Comparison of ENCODE assay signal across 1 cellular context in the genomic region with DNA sequence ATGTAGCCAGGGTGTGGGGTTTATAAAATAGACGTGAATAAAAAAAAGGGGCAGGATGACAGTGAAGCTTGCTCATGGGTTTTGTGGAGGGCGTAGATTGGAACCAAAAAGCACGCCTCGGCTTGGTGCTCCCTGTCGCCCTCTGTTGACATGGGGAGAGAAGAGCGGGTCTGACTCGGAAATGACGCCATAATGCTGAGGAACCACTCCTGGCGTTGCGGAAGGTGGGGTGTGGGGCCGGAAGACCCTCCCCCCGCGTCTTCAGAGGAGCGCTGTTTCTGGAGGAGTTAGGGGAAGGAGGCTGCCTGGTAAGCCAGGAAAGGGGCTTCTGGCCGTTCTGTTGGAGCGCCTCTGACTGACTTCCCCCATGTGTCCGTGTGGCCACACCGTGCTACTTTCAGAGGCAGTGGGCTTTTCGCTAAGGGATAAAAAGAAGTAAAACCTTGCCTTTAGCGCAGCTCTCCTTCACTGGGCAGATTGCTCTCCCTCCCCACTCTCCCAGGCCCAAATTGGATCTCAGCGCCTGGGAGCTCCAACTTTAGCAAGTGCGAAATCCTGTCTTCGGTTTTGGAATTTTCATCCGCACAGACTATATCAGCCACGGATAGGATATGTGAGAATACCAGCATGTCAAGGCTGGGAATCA.
TF ChIP-seq lines count a peak whose summit lies in the region.

No MANE protein-coding gene starts in this region.

TF ChIP-seq in HepG2, 621 proteins besides CTCF, POLR2A, EP300 and RAD21 (continued from another document and continues in another):
- TF ChIP-seq, protein P1, sequence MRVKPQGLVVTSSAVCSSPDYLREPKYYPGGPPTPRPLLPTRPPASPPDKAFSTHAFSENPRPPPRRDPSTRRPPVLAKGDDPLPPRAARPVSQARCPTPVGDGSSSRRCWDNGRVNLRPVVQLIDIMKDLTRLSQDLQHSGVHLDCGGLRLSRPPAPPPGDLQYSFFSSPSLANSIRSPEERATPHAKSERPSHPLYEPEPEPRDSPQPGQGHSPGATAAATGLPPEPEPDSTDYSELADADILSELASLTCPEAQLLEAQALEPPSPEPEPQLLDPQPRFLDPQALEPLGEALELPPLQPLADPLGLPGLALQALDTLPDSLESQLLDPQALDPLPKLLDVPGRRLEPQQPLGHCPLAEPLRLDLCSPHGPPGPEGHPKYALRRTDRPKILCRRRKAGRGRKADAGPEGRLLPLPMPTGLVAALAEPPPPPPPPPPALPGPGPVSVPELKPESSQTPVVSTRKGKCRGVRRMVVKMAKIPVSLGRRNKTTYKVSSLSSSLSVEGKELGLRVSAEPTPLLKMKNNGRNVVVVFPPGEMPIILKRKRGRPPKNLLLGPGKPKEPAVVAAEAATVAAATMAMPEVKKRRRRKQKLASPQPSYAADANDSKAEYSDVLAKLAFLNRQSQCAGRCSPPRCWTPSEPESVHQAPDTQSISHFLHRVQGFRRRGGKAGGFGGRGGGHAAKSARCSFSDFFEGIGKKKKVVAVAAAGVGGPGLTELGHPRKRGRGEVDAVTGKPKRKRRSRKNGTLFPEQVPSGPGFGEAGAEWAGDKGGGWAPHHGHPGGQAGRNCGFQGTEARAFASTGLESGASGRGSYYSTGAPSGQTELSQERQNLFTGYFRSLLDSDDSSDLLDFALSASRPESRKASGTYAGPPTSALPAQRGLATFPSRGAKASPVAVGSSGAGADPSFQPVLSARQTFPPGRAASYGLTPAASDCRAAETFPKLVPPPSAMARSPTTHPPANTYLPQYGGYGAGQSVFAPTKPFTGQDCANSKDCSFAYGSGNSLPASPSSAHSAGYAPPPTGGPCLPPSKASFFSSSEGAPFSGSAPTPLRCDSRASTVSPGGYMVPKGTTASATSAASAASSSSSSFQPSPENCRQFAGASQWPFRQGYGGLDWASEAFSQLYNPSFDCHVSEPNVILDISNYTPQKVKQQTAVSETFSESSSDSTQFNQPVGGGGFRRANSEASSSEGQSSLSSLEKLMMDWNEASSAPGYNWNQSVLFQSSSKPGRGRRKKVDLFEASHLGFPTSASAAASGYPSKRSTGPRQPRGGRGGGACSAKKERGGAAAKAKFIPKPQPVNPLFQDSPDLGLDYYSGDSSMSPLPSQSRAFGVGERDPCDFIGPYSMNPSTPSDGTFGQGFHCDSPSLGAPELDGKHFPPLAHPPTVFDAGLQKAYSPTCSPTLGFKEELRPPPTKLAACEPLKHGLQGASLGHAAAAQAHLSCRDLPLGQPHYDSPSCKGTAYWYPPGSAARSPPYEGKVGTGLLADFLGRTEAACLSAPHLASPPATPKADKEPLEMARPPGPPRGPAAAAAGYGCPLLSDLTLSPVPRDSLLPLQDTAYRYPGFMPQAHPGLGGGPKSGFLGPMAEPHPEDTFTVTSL (CRISPR knock-in tag; IDR thresholded peaks at IDR 0.05; ENCODE audit: borderline replicate concordance): no peak
- TF ChIP-seq REXO4 (CRISPR knock-in tag; IDR thresholded peaks at IDR 0.05; ENCODE audit: borderline replicate concordance) (0 out of 2 replicates have a peak, but pooled peaks have one; percentile 38), POLR2G (IDR thresholded peaks at IDR 0.05; ENCODE audit: low read depth, low read length) (peak; percentile 83), HOXA3 (CRISPR knock-in tag; IDR thresholded peaks at IDR 0.05) (peak; percentile 92), GATA4 (IDR thresholded peaks at IDR 0.05; ENCODE audit: borderline replicate concordance, low read depth) (no peak), KDM5A (IDR thresholded peaks at IDR 0.05; ENCODE audit: borderline replicate concordance, low read length) (peak; percentile 49; the same call in 1 of the 2 replicates), NR3C1 (CRISPR knock-in tag; IDR thresholded peaks at IDR 0.05) (no peak), CEBPB (IDR thresholded peaks at IDR 0.05; ENCODE audit: borderline replicate concordance, low read depth, low read length) (peak; percentile 21; the same call in 1 of the 2 replicates), PHF20 (CRISPR knock-in tag; IDR thresholded peaks at IDR 0.05) (peak; percentile 71), MAFF (IDR thresholded peaks at IDR 0.05; ENCODE audit: low read depth, low read length) (peak; percentile 38), ZBTB8A (CRISPR knock-in tag; IDR thresholded peaks at IDR 0.05; ENCODE audit: borderline replicate concordance, low read depth) (no peak), CBX1 (IDR thresholded peaks at IDR 0.05; ENCODE audit: low read depth) (peak; percentile 38), MAZ (IDR thresholded peaks at IDR 0.05; ENCODE audit: borderline replicate concordance, low read depth, low read length) (no peak; the same call in 1 of the 2 replicates), MAZ (CRISPR knock-in tag; IDR thresholded peaks at IDR 0.05; ENCODE audit: low read depth) (0 out of 2 replicates have a peak, but pooled peaks have one; percentile 25), MED1 (CRISPR knock-in tag; IDR thresholded peaks at IDR 0.05) (peak; percentile 31; the same call in 1 of the 2 replicates), ZNF501 (CRISPR knock-in tag; IDR thresholded peaks at IDR 0.05) (peak; percentile 41; the same call in 1 of the 2 replicates), FOXA1 (IDR thresholded peaks at IDR 0.05) (no peak), FOXA1 (CRISPR knock-in tag; IDR thresholded peaks at IDR 0.05) (peak; percentile 46; the same call in 1 of the 2 replicates), RXRA (CRISPR knock-in tag; IDR thresholded peaks at IDR 0.05) (0 out of 2 replicates have a peak, but pooled peaks have one; percentile 24), HMG20B (CRISPR knock-in tag; conservative IDR thresholded peaks at IDR 0.05) (no peak), MTF1 (CRISPR knock-in tag; IDR thresholded peaks at IDR 0.05) (no peak), ZNF343 (CRISPR knock-in tag; IDR thresholded peaks at IDR 0.05) (no peak), ZNF225 (CRISPR knock-in tag; IDR thresholded peaks at IDR 0.05) (no peak)
- TF ChIP-seq, protein P2, sequence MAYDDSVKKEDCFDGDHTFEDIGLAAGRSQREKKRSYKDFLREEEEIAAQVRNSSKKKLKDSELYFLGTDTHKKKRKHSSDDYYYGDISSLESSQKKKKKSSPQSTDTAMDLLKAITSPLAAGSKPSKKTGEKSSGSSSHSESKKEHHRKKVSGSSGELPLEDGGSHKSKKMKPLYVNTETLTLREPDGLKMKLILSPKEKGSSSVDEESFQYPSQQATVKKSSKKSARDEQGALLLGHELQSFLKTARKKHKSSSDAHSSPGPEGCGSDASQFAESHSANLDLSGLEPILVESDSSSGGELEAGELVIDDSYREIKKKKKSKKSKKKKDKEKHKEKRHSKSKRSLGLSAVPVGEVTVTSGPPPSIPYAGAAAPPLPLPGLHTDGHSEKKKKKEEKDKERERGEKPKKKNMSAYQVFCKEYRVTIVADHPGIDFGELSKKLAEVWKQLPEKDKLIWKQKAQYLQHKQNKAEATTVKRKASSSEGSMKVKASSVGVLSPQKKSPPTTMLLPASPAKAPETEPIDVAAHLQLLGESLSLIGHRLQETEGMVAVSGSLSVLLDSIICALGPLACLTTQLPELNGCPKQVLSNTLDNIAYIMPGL (CRISPR knock-in tag; IDR thresholded peaks at IDR 0.05; ENCODE audit: borderline replicate concordance in 1 of 2, low read depth in 1 of 2): peak; percentile 47 to 73; a peak in 3 of 4 replicates
- TF ChIP-seq, protein P3, sequence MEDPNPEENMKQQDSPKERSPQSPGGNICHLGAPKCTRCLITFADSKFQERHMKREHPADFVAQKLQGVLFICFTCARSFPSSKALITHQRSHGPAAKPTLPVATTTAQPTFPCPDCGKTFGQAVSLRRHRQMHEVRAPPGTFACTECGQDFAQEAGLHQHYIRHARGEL (CRISPR knock-in tag; IDR thresholded peaks at IDR 0.05): peak; percentile 98; the same call in 1 of the 2 replicates
- TF ChIP-seq, protein P4, sequence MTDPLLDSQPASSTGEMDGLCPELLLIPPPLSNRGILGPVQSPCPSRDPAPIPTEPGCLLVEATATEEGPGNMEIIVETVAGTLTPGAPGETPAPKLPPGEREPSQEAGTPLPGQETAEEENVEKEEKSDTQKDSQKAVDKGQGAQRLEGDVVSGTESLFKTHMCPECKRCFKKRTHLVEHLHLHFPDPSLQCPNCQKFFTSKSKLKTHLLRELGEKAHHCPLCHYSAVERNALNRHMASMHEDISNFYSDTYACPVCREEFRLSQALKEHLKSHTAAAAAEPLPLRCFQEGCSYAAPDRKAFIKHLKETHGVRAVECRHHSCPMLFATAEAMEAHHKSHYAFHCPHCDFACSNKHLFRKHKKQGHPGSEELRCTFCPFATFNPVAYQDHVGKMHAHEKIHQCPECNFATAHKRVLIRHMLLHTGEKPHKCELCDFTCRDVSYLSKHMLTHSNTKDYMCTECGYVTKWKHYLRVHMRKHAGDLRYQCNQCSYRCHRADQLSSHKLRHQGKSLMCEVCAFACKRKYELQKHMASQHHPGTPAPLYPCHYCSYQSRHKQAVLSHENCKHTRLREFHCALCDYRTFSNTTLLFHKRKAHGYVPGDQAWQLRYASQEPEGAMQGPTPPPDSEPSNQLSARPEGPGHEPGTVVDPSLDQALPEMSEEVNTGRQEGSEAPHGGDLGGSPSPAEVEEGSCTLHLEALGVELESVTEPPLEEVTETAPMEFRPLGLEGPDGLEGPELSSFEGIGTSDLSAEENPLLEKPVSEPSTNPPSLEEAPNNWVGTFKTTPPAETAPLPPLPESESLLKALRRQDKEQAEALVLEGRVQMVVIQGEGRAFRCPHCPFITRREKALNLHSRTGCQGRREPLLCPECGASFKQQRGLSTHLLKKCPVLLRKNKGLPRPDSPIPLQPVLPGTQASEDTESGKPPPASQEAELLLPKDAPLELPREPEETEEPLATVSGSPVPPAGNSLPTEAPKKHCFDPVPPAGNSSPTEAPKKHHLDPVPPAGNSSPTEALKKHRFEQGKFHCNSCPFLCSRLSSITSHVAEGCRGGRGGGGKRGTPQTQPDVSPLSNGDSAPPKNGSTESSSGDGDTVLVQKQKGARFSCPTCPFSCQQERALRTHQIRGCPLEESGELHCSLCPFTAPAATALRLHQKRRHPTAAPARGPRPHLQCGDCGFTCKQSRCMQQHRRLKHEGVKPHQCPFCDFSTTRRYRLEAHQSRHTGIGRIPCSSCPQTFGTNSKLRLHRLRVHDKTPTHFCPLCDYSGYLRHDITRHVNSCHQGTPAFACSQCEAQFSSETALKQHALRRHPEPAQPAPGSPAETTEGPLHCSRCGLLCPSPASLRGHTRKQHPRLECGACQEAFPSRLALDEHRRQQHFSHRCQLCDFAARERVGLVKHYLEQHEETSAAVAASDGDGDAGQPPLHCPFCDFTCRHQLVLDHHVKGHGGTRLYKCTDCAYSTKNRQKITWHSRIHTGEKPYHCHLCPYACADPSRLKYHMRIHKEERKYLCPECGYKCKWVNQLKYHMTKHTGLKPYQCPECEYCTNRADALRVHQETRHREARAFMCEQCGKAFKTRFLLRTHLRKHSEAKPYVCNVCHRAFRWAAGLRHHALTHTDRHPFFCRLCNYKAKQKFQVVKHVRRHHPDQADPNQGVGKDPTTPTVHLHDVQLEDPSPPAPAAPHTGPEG (CRISPR knock-in tag; IDR thresholded peaks at IDR 0.05): peak; percentile 63; the same call in 1 of the 2 replicates
- TF ChIP-seq, protein P5, sequence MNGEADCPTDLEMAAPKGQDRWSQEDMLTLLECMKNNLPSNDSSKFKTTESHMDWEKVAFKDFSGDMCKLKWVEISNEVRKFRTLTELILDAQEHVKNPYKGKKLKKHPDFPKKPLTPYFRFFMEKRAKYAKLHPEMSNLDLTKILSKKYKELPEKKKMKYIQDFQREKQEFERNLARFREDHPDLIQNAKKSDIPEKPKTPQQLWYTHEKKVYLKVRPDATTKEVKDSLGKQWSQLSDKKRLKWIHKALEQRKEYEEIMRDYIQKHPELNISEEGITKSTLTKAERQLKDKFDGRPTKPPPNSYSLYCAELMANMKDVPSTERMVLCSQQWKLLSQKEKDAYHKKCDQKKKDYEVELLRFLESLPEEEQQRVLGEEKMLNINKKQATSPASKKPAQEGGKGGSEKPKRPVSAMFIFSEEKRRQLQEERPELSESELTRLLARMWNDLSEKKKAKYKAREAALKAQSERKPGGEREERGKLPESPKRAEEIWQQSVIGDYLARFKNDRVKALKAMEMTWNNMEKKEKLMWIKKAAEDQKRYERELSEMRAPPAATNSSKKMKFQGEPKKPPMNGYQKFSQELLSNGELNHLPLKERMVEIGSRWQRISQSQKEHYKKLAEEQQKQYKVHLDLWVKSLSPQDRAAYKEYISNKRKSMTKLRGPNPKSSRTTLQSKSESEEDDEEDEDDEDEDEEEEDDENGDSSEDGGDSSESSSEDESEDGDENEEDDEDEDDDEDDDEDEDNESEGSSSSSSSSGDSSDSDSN (CRISPR knock-in tag; IDR thresholded peaks at IDR 0.05): no peak
- TF ChIP-seq, protein P6, sequence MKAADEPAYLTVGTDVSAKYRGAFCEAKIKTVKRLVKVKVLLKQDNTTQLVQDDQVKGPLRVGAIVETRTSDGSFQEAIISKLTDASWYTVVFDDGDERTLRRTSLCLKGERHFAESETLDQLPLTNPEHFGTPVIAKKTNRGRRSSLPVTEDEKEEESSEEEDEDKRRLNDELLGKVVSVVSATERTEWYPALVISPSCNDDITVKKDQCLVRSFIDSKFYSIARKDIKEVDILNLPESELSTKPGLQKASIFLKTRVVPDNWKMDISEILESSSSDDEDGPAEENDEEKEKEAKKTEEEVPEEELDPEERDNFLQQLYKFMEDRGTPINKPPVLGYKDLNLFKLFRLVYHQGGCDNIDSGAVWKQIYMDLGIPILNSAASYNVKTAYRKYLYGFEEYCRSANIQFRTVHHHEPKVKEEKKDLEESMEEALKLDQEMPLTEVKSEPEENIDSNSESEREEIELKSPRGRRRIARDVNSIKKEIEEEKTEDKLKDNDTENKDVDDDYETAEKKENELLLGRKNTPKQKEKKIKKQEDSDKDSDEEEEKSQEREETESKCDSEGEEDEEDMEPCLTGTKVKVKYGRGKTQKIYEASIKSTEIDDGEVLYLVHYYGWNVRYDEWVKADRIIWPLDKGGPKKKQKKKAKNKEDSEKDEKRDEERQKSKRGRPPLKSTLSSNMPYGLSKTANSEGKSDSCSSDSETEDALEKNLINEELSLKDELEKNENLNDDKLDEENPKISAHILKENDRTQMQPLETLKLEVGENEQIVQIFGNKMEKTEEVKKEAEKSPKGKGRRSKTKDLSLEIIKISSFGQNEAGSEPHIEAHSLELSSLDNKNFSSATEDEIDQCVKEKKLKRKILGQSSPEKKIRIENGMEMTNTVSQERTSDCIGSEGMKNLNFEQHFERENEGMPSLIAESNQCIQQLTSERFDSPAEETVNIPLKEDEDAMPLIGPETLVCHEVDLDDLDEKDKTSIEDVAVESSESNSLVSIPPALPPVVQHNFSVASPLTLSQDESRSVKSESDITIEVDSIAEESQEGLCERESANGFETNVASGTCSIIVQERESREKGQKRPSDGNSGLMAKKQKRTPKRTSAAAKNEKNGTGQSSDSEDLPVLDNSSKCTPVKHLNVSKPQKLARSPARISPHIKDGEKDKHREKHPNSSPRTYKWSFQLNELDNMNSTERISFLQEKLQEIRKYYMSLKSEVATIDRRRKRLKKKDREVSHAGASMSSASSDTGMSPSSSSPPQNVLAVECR (CRISPR knock-in tag; IDR thresholded peaks at IDR 0.05; ENCODE audit: borderline replicate concordance): peak; percentile 52; the same call in 1 of the 2 replicates
